In genomic region chr3:176873261-176873660, GRCh38 we compare ENCODE assay signal across 1 cellular context.
A peak's percentile ranks its signal among the peaks of the same experiment; 100 is the strongest.
TF ChIP-seq lines count a peak whose summit lies in the region.

No MANE protein-coding gene starts in this region.

TF ChIP-seq in HEK293, 187 proteins besides CTCF, POLR2A, EP300 and RAD21:
- peak; percentile 90 for TF ChIP-seq ZIC2 (tag by site-specific recombination; IDR thresholded peaks at IDR 0.05)
- no peak for TF ChIP-seq ZNF221 (tag by site-specific recombination; IDR thresholded peaks at IDR 0.05; ENCODE audit: borderline replicate concordance)
TF ChIP-seq in HEK293: peak in this region for 1.
